ENCODE assay signal across 1 cellular context in the genomic region with DNA sequence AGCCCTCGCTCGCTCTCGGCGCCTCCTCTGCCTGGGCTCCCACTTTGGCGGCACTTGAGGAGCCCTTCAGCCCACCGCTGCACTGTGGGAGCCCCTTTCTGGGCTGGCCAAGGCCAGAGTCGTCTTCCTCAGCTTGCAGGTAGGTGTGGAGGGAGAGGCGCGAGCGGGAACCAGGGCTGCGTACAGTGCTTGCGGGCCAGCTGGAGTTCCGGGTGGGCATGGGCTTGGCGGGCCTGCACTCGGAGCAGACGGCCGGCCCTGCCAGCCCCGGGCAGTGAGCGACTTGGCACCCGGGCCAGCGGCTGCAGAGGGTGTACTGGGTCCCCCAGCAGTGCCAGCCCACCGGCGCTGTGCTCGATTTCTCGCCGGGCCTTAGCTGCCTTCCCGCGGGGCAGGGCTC.
DNase-seq lines count a peak whose midpoint lies in the region; FAIRE-seq and TF ChIP-seq lines count a peak whose summit lies in the region.
"Not testable (repeated sequence)": the region's sequence is repeated elsewhere in the genome, so short reads cannot be mapped to it uniquely, and the experiment has no call there.

No MANE protein-coding gene starts in this region.

- not testable (repeated sequence) for H3K9ac ChIP-seq in kidney (ENCODE audit: low read length in 2 of 2)

- not testable (repeated sequence) for H3K4me3 ChIP-seq in kidney (ENCODE audit: low read length in 2 of 2)

- intact Hi-C loops in kidney (cut with DNase I) = not testable (repeated sequence)

- DNase-seq in kidney = peak; percentile 64

- not testable (repeated sequence) for FAIRE-seq in kidney (lab: Jason Lieb, UNC)

- not testable (repeated sequence) for H3K36me3 ChIP-seq in kidney (ENCODE audit: control insufficient read depth in 1 of 2, insufficient read depth in 2 of 2, low read length in 2 of 2)

- not testable (repeated sequence) for H3K4me1 ChIP-seq in kidney (ENCODE audit: control insufficient read depth in 1 of 2, insufficient read depth in 1 of 2, low read depth in 1 of 2, low read length in 2 of 2)

- not testable (repeated sequence) for H3K27ac ChIP-seq in kidney (ENCODE audit: low read depth in 2 of 2, low read length in 2 of 2)

- not testable (repeated sequence) for TF ChIP-seq CTCF in kidney (IDR thresholded peaks at IDR 0.05; ENCODE audit: borderline replicate concordance, extremely low read depth, insufficient read depth)

- not testable (repeated sequence) for H3K9me3 ChIP-seq in kidney (ENCODE audit: control insufficient read depth in 1 of 2, low read length in 2 of 2)
